Comparison of ENCODE assay signal across 8 cellular contexts in genomic region chr10:114044251-114045070, GRCh38. TPM values are rescaled to one million over a fixed set of nuclear protein-coding genes. Genes with fewer than 3 reads are reported as not detected.
DNase-seq lines count a peak whose midpoint lies in the region; ATAC-seq and TF ChIP-seq lines count a peak whose summit lies in the region.

No MANE protein-coding gene starts in this region.

- H3K36me3 Mint-ChIP-seq in T-cell, result no peaks in the 10 kb centered on the region

- H3K4me1 Mint-ChIP-seq in T-cell, result peaks cover 13 to 22% (median 15%) of the 10 kb centered on the region in 3 donors

- peak overlapping the region; percentile 95 for H3K27ac ChIP-seq in left ventricle myocardium inferior (replicated peaks)
- H3K27ac ChIP-seq in effector memory CD4-positive, alpha-beta T cell (ENCODE audit: insufficient read depth, low read length, poor library complexity, severe bottlenecking), result no peak overlapping the region

- H3K4me3 Mint-ChIP-seq in T-cell, result peak overlapping the region; percentile 70 to 80 (median 73)

- CTCF ChIA-PET in T-cell (lab: Charles Lee), result no interaction called here

- POLR2A ChIA-PET in T-cell (lab: Charles Lee), result no interaction called here

- H3K9me3 Mint-ChIP-seq in T-cell, result no peaks in the 10 kb centered on the region

- H3K27ac Mint-ChIP-seq in T-cell, result no peak overlapping the region

- TF ChIP-seq CTCF in GM12875 (IDR thresholded peaks at IDR 0.05; ENCODE audit: borderline replicate concordance, insufficient read depth, low read depth, low read length) (no peak), left ventricle myocardium inferior (IDR thresholded peaks at IDR 0.05; ENCODE audit: borderline replicate concordance) (no peak)

- H3K36me3 ChIP-seq in left ventricle myocardium inferior, result no peaks in the 10 kb centered on the region
- H3K36me3 ChIP-seq in effector memory CD4-positive, alpha-beta T cell (ENCODE audit: control insufficient read depth, insufficient read depth, low read length), result no peaks in the 10 kb centered on the region

- H3K9me3 ChIP-seq in left ventricle myocardium inferior (replicated peaks), result no peaks in the 10 kb centered on the region
- no peaks in the 10 kb centered on the region for H3K9me3 ChIP-seq in effector memory CD4-positive, alpha-beta T cell (ENCODE audit: control insufficient read depth, low read length)

- peak in 1 of 34 experiments; percentile 4 for DNase-seq in T-cell
- DNase-seq in left ventricle myocardium inferior, result peak; percentile 45
- no peak for DNase-seq in sciatic nerve (ENCODE audit: low spot score)
- DNase-seq in NCI-H1417 treated with DMSO at 0.1 percent for 48 hours (lab: John Stamatoyannopoulos, UW), result no peak
- no peak for DNase-seq in epidermal melanocyte (ENCODE audit: insufficient read length, low spot score)
- no peak for DNase-seq in effector memory CD4-positive, alpha-beta T cell

- H3K27me3 Mint-ChIP-seq in T-cell, result peaks cover 59 to 66% of the 10 kb centered on the region in 2 donors

- peaks cover 47% of the 10 kb centered on the region for H3K4me1 ChIP-seq in left ventricle myocardium inferior
- H3K4me1 ChIP-seq in effector memory CD4-positive, alpha-beta T cell (ENCODE audit: control insufficient read depth, insufficient read depth, low read length, poor library complexity, severe bottlenecking), result peaks cover 7% of the 10 kb centered on the region

- peaks cover 8% of the 10 kb centered on the region for H3K27me3 ChIP-seq in left ventricle myocardium inferior (ENCODE audit: low read depth)
- H3K27me3 ChIP-seq in effector memory CD4-positive, alpha-beta T cell (replicated peaks; ENCODE audit: control insufficient read depth, insufficient read depth, low read length, poor library complexity, severe bottlenecking), result peaks cover 31% of the 10 kb centered on the region

- ATAC-seq in T-cell (replicated peaks in 1 of 4) (peak in 2 of 4 experiments; percentile 10 to 14), sciatic nerve (peak; percentile 25), GM21526 (IDR thresholded peaks at IDR 0.05; ENCODE audit: low FRiP score, unreplicated experiment) (no peak)

- peak overlapping the region; percentile 77 for H3K4me3 ChIP-seq in GM12875 (ENCODE audit: low read depth, low read length)
- peak overlapping the region; percentile 77 for H3K4me3 ChIP-seq in left ventricle myocardium inferior
- no peak overlapping the region for H3K4me3 ChIP-seq in effector memory CD4-positive, alpha-beta T cell (ENCODE audit: insufficient read depth, low read depth, low read length, poor library complexity, severe bottlenecking)

- intact Hi-C loops in left ventricle myocardium inferior (cut with micrococcal nuclease), result no loop called here
- intact Hi-C loops in sciatic nerve (cut with DNase I), result loop anchor here (1.0 kb wide), 1 partner anchor 47 kb away; no protein-coding TSS in a partner anchor

RNA-seq across cellular contexts. Expression of gene ADRB1, which starts 0.8 kb away (rescaled TPM):
- under 1 TPM; 0.09 to 0.90 (median 0.30) TPM for total RNA-seq in T-cell
- 35.0 TPM for total RNA-seq in left ventricle myocardium inferior
- total RNA-seq in sciatic nerve, result 0.76 TPM

Comparison
In these comparisons a context has a peak if more than half of its experiments do, and no peak if none do; other contexts are left out.
1. RNA of gene ADRB1, which starts 0.8 kb away (total RNA-seq): 35.0 TPM in left ventricle myocardium inferior (single experiment); 0.76 TPM in sciatic nerve (single experiment) and 0.09 to 0.90 TPM in T-cell; every median in the first group is over 10 times any median in the second.